ENCODE assay signal across 1 cellular context in the genomic region with DNA sequence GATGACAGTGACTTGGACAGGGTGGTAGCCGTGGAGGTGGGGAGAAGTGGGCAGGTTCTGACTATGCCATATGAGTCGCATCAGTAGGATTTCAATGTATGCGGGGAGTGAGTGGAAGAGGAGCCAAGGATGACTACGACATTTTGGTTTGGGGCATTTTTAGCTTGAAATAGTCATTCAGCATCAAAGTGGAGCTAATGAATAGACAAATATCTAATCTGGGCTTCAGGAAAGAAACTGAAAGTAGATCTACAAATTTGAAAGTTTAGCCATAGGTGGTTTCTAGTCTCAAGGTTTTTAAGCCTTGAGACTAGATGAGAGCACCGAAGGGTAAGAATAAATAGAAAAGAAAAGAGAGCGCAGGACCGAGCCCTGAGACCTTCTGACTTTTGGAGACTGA.
TF ChIP-seq lines count a peak whose summit lies in the region.

No MANE protein-coding gene starts in this region.

TF ChIP-seq in GM12878, 131 proteins besides CTCF, POLR2A, EP300 and RAD21 (continued from another document):
- no peak for TF ChIP-seq NBN (IDR thresholded peaks at IDR 0.05)
TF ChIP-seq in GM12878: peak in this region for 0.
